1 cellular context compared by ENCODE assay signal in the genomic region with DNA sequence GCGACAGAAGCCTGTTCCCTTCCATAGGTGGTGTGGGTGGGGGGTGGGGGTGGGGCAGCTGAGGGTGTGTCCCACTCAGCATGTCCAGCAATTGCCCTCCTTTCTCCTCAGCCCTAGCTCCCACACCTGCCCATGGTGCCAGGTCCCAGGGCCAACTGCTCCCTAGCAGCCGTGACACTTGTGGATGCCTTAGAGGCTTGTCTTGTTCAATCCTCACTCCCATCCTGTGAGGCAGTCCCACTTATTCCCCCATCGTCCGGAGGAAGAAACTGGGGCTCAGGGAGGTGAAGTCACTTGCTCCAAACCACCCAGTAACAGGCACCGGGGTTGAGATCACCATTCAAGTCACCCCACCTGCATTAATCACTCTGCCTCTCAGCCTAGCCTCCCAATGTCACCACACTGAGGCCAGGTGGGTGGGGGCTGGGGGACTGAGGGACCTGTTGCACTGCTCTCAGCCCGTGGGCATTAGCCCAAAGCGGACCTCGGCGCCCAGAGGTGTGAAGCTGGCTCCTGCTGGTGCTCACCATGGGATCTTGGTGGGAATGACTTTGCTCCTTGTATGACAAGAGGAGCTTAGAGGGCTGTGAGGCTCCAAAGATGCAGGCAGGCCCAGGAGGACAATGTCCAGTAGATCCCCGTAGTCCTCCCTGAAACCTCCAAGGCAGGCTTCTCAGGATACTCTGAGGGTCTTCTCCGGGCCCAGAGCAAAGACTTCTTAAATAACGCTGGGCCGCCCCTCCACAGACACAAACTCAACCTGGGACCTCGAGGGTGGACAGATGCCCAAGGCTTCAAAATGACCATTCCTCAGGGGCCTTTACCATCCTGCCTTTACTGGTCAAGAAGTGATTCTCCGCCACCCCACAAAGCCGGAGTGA.
TF ChIP-seq lines count a peak whose summit lies in the region.

No MANE protein-coding gene starts in this region.

TF ChIP-seq in A549, 52 proteins besides CTCF, POLR2A, EP300 and RAD21 (continued from another document):
- TF ChIP-seq CHD4 (IDR thresholded peaks at IDR 0.05; ENCODE audit: borderline replicate concordance) (no peak), GATA3 (IDR thresholded peaks at IDR 0.05; ENCODE audit: borderline replicate concordance) (no peak), HOXB13 (CRISPR knock-in tag; IDR thresholded peaks at IDR 0.05; ENCODE audit: low read depth) (no peak)
- TF ChIP-seq, protein P1, sequence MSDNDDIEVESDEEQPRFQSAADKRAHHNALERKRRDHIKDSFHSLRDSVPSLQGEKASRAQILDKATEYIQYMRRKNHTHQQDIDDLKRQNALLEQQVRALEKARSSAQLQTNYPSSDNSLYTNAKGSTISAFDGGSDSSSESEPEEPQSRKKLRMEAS (IDR thresholded peaks at IDR 0.05), result no peak
TF ChIP-seq in A549: peak in this region for 0.
